ENCODE assay signal across 18 cellular contexts in genomic region chr2:217804338-217804737, GRCh38.
A peak's percentile ranks its signal among the peaks of the same experiment; 100 is the strongest.
DNase-seq lines count a peak whose midpoint lies in the region; ATAC-seq, FAIRE-seq and TF ChIP-seq lines count a peak whose summit lies in the region.
"Had no signal": no experiment of that assay in that cellular context is flagged by ENCODE, and none has a peak within 500 bp of the region (broad histone marks: within the 10 kb centered on the region; RNA-seq: fewer than 3 reads in every experiment).

No MANE protein-coding gene starts in this region.

- H3K4me2 ChIP-seq in HCT116 (ENCODE audit: low read length) (no peak overlapping the region), HepG2 (ENCODE audit: low read depth, low read length) (no peak overlapping the region)

- WGBS in endodermal cell (ENCODE audit: insufficient coverage in 1 of 2, insufficient read length in 1 of 2), 2 experiments = 77 to 82% methylated on average over 10 to 12 of the region's 12 CpGs
- 71% methylated on average over 12 of the region's 12 CpGs for WGBS in HepG2 (ENCODE audit: low lambda C conversion rate)
- WGBS in stomach, 5 donors = 65 to 79% (median 74%) methylated on average over 12 of the region's 12 CpGs

- CTCF ChIA-PET in HCT116 (lab: Charles Lee) (no interaction called here), HepG2 (lab: Yijun Ruan, JAX; ENCODE audit: low intra/inter-chr PET ratio, low total read pairs) (no interaction called here)

- ATAC-seq in HCT116 (no peak), HepG2 (peak; percentile 7; the same call in 2 of the 3 replicates)
- ATAC-seq: T-helper 17 cell had no signal

- H3K36me3 Mint-ChIP-seq in endodermal cell (ENCODE audit: low read depth) = peaks cover 4% of the 10 kb centered on the region
- no peaks in the 10 kb centered on the region for H3K36me3 Mint-ChIP-seq in T-helper 2 cell treated with Interferon-gamma antibody and Interleukin-4, amounts not matched to agents 5 μg/mL and 100 μg/mL, for 36 hours (ENCODE audit: low read depth)
- H3K36me3 Mint-ChIP-seq: activated naive CD4-positive, alpha-beta T cell treated with anti-CD3 and anti-CD28 coated beads, Interleukin-2, amount 50 U/mL, for 24 hours had no signal

- in situ Hi-C loops in HepG2 (cut with HindIII; ENCODE audit: extremely low pct_ligation_motif_present, low pct_unique_long_range_greater_than_20kb) = no loop called here

- H4K20me1 ChIP-seq in HCT116 (ENCODE audit: insufficient read depth) = no peaks in the 10 kb centered on the region
- H4K20me1 ChIP-seq in HepG2 (ENCODE audit: insufficient read depth, low read length) = peaks cover 17% of the 10 kb centered on the region; the same call in 1 of the 2 replicates

- POLR2A ChIA-PET in HCT116 (lab: Charles Lee) (no interaction called here), HepG2 (lab: Yijun Ruan, JAX) (no interaction called here)

- H3K9me3 Mint-ChIP-seq in endodermal cell = no peaks in the 10 kb centered on the region
- H3K9me3 Mint-ChIP-seq in T-helper 2 cell treated with Interferon-gamma antibody and Interleukin-4, amounts not matched to agents 5 μg/mL and 100 μg/mL, for 36 hours = peaks cover 5% of the 10 kb centered on the region
- H3K9me3 Mint-ChIP-seq: activated naive CD4-positive, alpha-beta T cell treated with anti-CD3 and anti-CD28 coated beads, Interleukin-2, amount 50 U/mL, for 24 hours; HFFc6 had no signal

- TF ChIP-seq EP300 in HepG2 (IDR thresholded peaks at IDR 0.05; ENCODE audit: low read depth in 2 of 2, low read length in 2 of 2) (no peak), HepG2 (CRISPR knock-in tag; IDR thresholded peaks at IDR 0.05; ENCODE audit: borderline replicate concordance) (no peak), stomach (IDR thresholded peaks at IDR 0.05) (no peak)

- no peak for TF ChIP-seq CTCF in HCT116 (IDR thresholded peaks at IDR 0.05 in 2 of 3, conservative IDR thresholded peaks at IDR 0.05 in 1 of 3; ENCODE audit: borderline replicate concordance in 1 of 3, insufficient read depth in 1 of 3, low read depth in 2 of 3, low read length in 2 of 3)
- no peak for TF ChIP-seq CTCF in endodermal cell (conservative IDR thresholded peaks at IDR 0.05)
- TF ChIP-seq CTCF in HepG2 (CRISPR knock-in tag; IDR thresholded peaks at IDR 0.05) = no peak
- no peak for TF ChIP-seq CTCF in stomach (IDR thresholded peaks at IDR 0.05)

- H3K4me3 ChIP-seq in HCT116 (replicated peaks in 1 of 2; ENCODE audit: low read depth in 1 of 2, low read length in 2 of 2) (no peak overlapping the region), endodermal cell (ENCODE audit: low read length) (no peak overlapping the region), HepG2 (replicated peaks in 1 of 3; ENCODE audit: insufficient read depth in 1 of 3, low read depth in 2 of 3, low read length in 3 of 3) (no peak overlapping the region), stomach (no peak overlapping the region)

- H3K9ac ChIP-seq in HCT116 (ENCODE audit: low read length) (no peak overlapping the region), endodermal cell (ENCODE audit: extremely low read depth, low read length, poor library complexity, severe bottlenecking) (no peak overlapping the region), HepG2 (ENCODE audit: insufficient read depth, low read depth, low read length) (no peak overlapping the region)

- H3K27me3 ChIP-seq in HCT116 (ENCODE audit: insufficient read depth, low read length) = no peaks in the 10 kb centered on the region
- H3K27me3 ChIP-seq in endodermal cell (ENCODE audit: control insufficient read depth, insufficient read depth, low read length, poor library complexity, severe bottlenecking) = no peaks in the 10 kb centered on the region
- no peaks in the 10 kb centered on the region for H3K27me3 ChIP-seq in HepG2 (ENCODE audit: control insufficient read depth in 1 of 2, insufficient read depth in 2 of 2, low read length in 2 of 2)
- H3K27me3 ChIP-seq in stomach = no peaks in the 10 kb centered on the region
- H3K27me3 ChIP-seq: brain microvascular endothelial cell had no signal

- no peak for TF ChIP-seq RAD21 in HCT116 (IDR thresholded peaks at IDR 0.05; ENCODE audit: low read depth)
- TF ChIP-seq RAD21 in HepG2 (CRISPR knock-in tag; IDR thresholded peaks at IDR 0.05) = no peak

- intact Hi-C loops in HCT116 (cut with micrococcal nuclease) = no loop called here
- intact Hi-C loops in HepG2 (cut with micrococcal nuclease; ENCODE audit: unreplicated experiment) = no loop called here
- intact Hi-C loops in stomach (cut with DNase I; ENCODE audit: low total_unique reads) = no loop called here

- peaks cover 10% of the 10 kb centered on the region for H3K27me3 Mint-ChIP-seq in endodermal cell (ENCODE audit: insufficient read depth)
- no peaks in the 10 kb centered on the region for H3K27me3 Mint-ChIP-seq in T-helper 2 cell treated with Interferon-gamma antibody and Interleukin-4, amounts not matched to agents 5 μg/mL and 100 μg/mL, for 36 hours (ENCODE audit: low read depth)
- H3K27me3 Mint-ChIP-seq: T-helper 17 cell had no signal

- H3K4me1 Mint-ChIP-seq in endodermal cell = peaks cover 2% of the 10 kb centered on the region
- no peaks in the 10 kb centered on the region for H3K4me1 Mint-ChIP-seq in T-helper 2 cell treated with Interferon-gamma antibody and Interleukin-4, amounts not matched to agents 5 μg/mL and 100 μg/mL, for 36 hours (ENCODE audit: low read depth)
- H3K4me1 Mint-ChIP-seq: activated naive CD4-positive, alpha-beta T cell treated with anti-CD3 and anti-CD28 coated beads, Interleukin-2, amount 50 U/mL, for 24 hours had no signal

- TF ChIP-seq POLR2A in HCT116 (IDR thresholded peaks at IDR 0.05; ENCODE audit: borderline replicate concordance, extremely low read depth, insufficient read depth, insufficient read length) = no peak
- TF ChIP-seq POLR2A in HepG2 (IDR thresholded peaks at IDR 0.05; ENCODE audit: insufficient read depth in 1 of 2, low read depth in 2 of 2, low read length in 2 of 2) = 0 out of 4 replicates have a peak, but pooled peaks of 1 of the 2 experiments have one; percentile 13
- no peak for TF ChIP-seq POLR2A in stomach (IDR thresholded peaks at IDR 0.05)

- H3K36me3 ChIP-seq in HCT116 (ENCODE audit: control insufficient read depth in 1 of 2, insufficient read depth in 2 of 2, low read length in 2 of 2) (no peaks in the 10 kb centered on the region), endodermal cell (ENCODE audit: control insufficient read depth, insufficient read depth, low read length) (no peaks in the 10 kb centered on the region), HepG2 (replicated peaks in 1 of 2; ENCODE audit: control insufficient read depth in 1 of 2, insufficient read depth in 2 of 2, low read length in 2 of 2) (peaks cover 14% of the 10 kb centered on the region in 2 experiments), stomach (peaks cover 35 to 78% (median 69%) of the 10 kb centered on the region in 4 donors)

- RAD21 ChIA-PET in HCT116 (lab: Charles Lee; ENCODE audit: low non-redundant PET in 1 of 2, low total read pairs in 2 of 2, uncharacterized antibody in 2 of 2, unreplicated experiment in 2 of 2) = no interaction called here

- H3K9me3 ChIP-seq in HCT116 (ENCODE audit: control insufficient read depth in 1 of 2, insufficient read depth in 1 of 2, low read depth in 1 of 2, low read length in 2 of 2) (no peaks in the 10 kb centered on the region), endodermal cell (ENCODE audit: control insufficient read depth, low read length) (no peaks in the 10 kb centered on the region), HepG2 (ENCODE audit: low read length) (no peaks in the 10 kb centered on the region), stomach (no peaks in the 10 kb centered on the region)

- H2AFZ ChIP-seq in HCT116 (ENCODE audit: low read depth, low read length, poor library complexity, severe bottlenecking) (no peak overlapping the region), HepG2 (ENCODE audit: low read length) (no peak overlapping the region)

- H3K27ac ChIP-seq in HCT116 (ENCODE audit: low read depth, low read length) (no peak overlapping the region), endodermal cell (ENCODE audit: low read depth, low read length) (no peak overlapping the region), HepG2 (ENCODE audit: extremely low read length, insufficient read depth, low read length) (no peak overlapping the region), stomach (peak overlapping the region in 3 of 5 donors; percentile 36 to 55 (median 40))
- H3K27ac ChIP-seq: brain microvascular endothelial cell had no signal

- DNase-seq in HCT116 (ENCODE audit: low read depth, low spot score) = no peak
- DNase-seq in endodermal cell = peak; percentile 89
- DNase-seq in HepG2 (ENCODE audit: low spot score) = no peak
- DNase-seq in stomach = no peak
- no peak for DNase-seq in activated T-cell treated with anti-CD3 and anti-CD28 coated beads for 4 hours
- no peak for DNase-seq in stimulated activated CD4-positive, alpha-beta T cell treated with anti-CD3 and anti-CD28 coated beads, Interleukin-4, amount 100 ng/mL, for 1 hour
- DNase-seq in HCEC 1CT = no peak
- no peak for DNase-seq in T-helper 2 cell treated with Interferon-gamma antibody and Interleukin-4, amounts not matched to agents 5 μg/mL and 100 μg/mL, for 36 hours (ENCODE audit: low spot score)
- DNase-seq: activated CD4-positive, alpha-beta T cell treated with anti-CD3 and anti-CD28 coated beads for 4 hours; brain microvascular endothelial cell; HFFc6; NCI-H1105; RPMI8226; stimulated activated naive CD4-positive, alpha-beta T cell; T-helper 17 cell had no signal

- BruUV-seq in HCT116 (replicated peaks; lab: Mats Ljungman, UMichigan) (no TSS peak), HepG2 (replicated peaks; lab: Mats Ljungman, UMichigan) (no TSS peak)

- H3K9me2 ChIP-seq in HCT116 (ENCODE audit: insufficient read depth) = no peaks in the 10 kb centered on the region

- H3K4me3 Mint-ChIP-seq in endodermal cell = no peak overlapping the region
- H3K4me3 Mint-ChIP-seq in T-helper 2 cell treated with Interferon-gamma antibody and Interleukin-4, amounts not matched to agents 5 μg/mL and 100 μg/mL, for 36 hours = no peak overlapping the region
- H3K4me3 Mint-ChIP-seq: activated naive CD4-positive, alpha-beta T cell treated with anti-CD3 and anti-CD28 coated beads, Interleukin-2, amount 50 U/mL, for 24 hours; HFFc6; T-helper 17 cell had no signal

- H3K4me1 ChIP-seq in HCT116 (ENCODE audit: control insufficient read depth in 1 of 2, insufficient read depth in 2 of 2, low read length in 2 of 2) (no peaks in the 10 kb centered on the region), endodermal cell (ENCODE audit: control insufficient read depth, insufficient read depth, low read length) (no peaks in the 10 kb centered on the region), HepG2 (ENCODE audit: insufficient read depth, low read length) (peaks cover 13% of the 10 kb centered on the region; the same call in 1 of the 2 replicates), stomach (peaks cover 11 to 80% (median 44%) of the 10 kb centered on the region in 4 donors)

- no peak overlapping the region for H3K27ac Mint-ChIP-seq in endodermal cell
- H3K27ac Mint-ChIP-seq in T-helper 2 cell treated with Interferon-gamma antibody and Interleukin-4, amounts not matched to agents 5 μg/mL and 100 μg/mL, for 36 hours = no peak overlapping the region
- H3K27ac Mint-ChIP-seq: activated naive CD4-positive, alpha-beta T cell treated with anti-CD3 and anti-CD28 coated beads, Interleukin-2, amount 50 U/mL, for 24 hours; T-helper 17 cell had no signal

- H3K79me2 ChIP-seq in HCT116 (ENCODE audit: insufficient read depth, low read length) (no peaks in the 10 kb centered on the region), HepG2 (ENCODE audit: insufficient read depth, low read length) (no peaks in the 10 kb centered on the region)

- FAIRE-seq in HepG2 (lab: Jason Lieb, UNC) = no peak
- FAIRE-seq: G401.6, small intestine had no signal

Comparison
In these comparisons a context has a peak if more than half of its experiments do, and no peak if none do; other contexts are left out.
1. H3K27ac ChIP-seq: peak in stomach (3 of 5); none in HCT116 (single experiment), endodermal cell (single experiment) and HepG2 (single experiment).
2. Of the 20 proteins assayed by ChIP-seq in both HepG2 and HCT116: peak only in HepG2: none; only in HCT116: none; in both: REST; in neither: 18; mixed calls (peak in some experiments, not most) for 1.